In genomic region chr12:113980537-113981337, GRCh38 we compare ENCODE assay signal across 8 cellular contexts. TPM values are rescaled to one million over a fixed set of nuclear protein-coding genes. Genes with fewer than 3 reads are reported as not detected.
DNase-seq lines count a peak whose midpoint lies in the region; ATAC-seq, FAIRE-seq and TF ChIP-seq lines count a peak whose summit lies in the region.

No MANE protein-coding gene starts in this region.

- H3K27me3 Mint-ChIP-seq in GM23338 (ENCODE audit: insufficient read depth, low read depth, poor library complexity) (peaks cover 5% of the 10 kb centered on the region), natural killer cell (ENCODE audit: low read depth in 2 of 2) (peaks cover 7 to 23% of the 10 kb centered on the region in 2 donors)

- H3K36me3 ChIP-seq in GM23338 (ENCODE audit: insufficient read depth) (no peaks in the 10 kb centered on the region), esophagus muscularis mucosa (no peaks in the 10 kb centered on the region)

- H3K9me3 Mint-ChIP-seq in GM23338 (no peaks in the 10 kb centered on the region), natural killer cell (no peaks in the 10 kb centered on the region)

- TF ChIP-seq EP300 in esophagus muscularis mucosa (IDR thresholded peaks at IDR 0.05) = no peak

- no peaks in the 10 kb centered on the region for H3K36me3 Mint-ChIP-seq in GM23338 (ENCODE audit: low read depth)
- no peaks in the 10 kb centered on the region for H3K36me3 Mint-ChIP-seq in natural killer cell

- no peaks in the 10 kb centered on the region for H3K9me2 ChIP-seq in GM23338 (ENCODE audit: insufficient read depth)

- H3K4me2 ChIP-seq in GM23338 = no peak overlapping the region

- TF ChIP-seq CTCF in GM23338 (conservative IDR thresholded peaks at IDR 0.05; ENCODE audit: low read depth in 2 of 2) = peak; percentile 95 to 99
- peak; percentile 89 to 93 (median 90) for TF ChIP-seq CTCF in esophagus muscularis mucosa (IDR thresholded peaks at IDR 0.05)
- TF ChIP-seq CTCF in natural killer cell (IDR thresholded peaks at IDR 0.05) = peak; percentile 69

- no peaks in the 10 kb centered on the region for H3K79me2 ChIP-seq in GM23338 (replicated peaks; ENCODE audit: insufficient read depth)

- FAIRE-seq in TTC549 (lab: Jason Lieb, UNC) = peak; percentile 75

- H3K27ac Mint-ChIP-seq in GM23338 (no peak overlapping the region), natural killer cell (no peak overlapping the region)

- 20% methylated on average over 12 of the region's 12 CpGs for whole genome bisulfite sequencing in esophagus muscularis mucosa

- H3K4me1 ChIP-seq in GM23338 (ENCODE audit: insufficient read depth) (no peaks in the 10 kb centered on the region), esophagus muscularis mucosa (no peaks in the 10 kb centered on the region)

- intact Hi-C loops in esophagus muscularis mucosa (cut with DNase I) = loop anchor here (2.0 to 10.0 kb wide), 2 partner anchors 526 to 1934 kb away; no protein-coding TSS in a partner anchor
- intact Hi-C loops in natural killer cell (cut with micrococcal nuclease) = loop anchor here (5.0 kb wide), 1 partner anchor 1937 kb away; no protein-coding TSS in a partner anchor

- no peak overlapping the region for H2AFZ ChIP-seq in GM23338

- DNase-seq in CMK (ENCODE audit: low read depth) = peak; percentile 48
- DNase-seq in GM23338 (ENCODE audit: low spot score) = peak; percentile 88
- peak; percentile 69 for DNase-seq in NCI-H2029 treated with DMSO at 0.1 percent for 48 hours (lab: John Stamatoyannopoulos, UW)
- no peak for DNase-seq in esophagus muscularis mucosa (ENCODE audit: extremely low spot score)
- DNase-seq in natural killer cell = no peak

- H3K27ac ChIP-seq in GM23338 (ENCODE audit: low read depth) (no peak overlapping the region), esophagus muscularis mucosa (replicated peaks in 1 of 4) (no peak overlapping the region)

- no peak for TF ChIP-seq POLR2A in esophagus muscularis mucosa (IDR thresholded peaks at IDR 0.05; ENCODE audit: low read depth)

- no peaks in the 10 kb centered on the region for H4K20me1 ChIP-seq in GM23338 (replicated peaks; ENCODE audit: insufficient read depth)

- no peaks in the 10 kb centered on the region for H3K9me3 ChIP-seq in esophagus muscularis mucosa

- H3K27me3 ChIP-seq in GM23338 (ENCODE audit: insufficient read depth) (no peaks in the 10 kb centered on the region), esophagus muscularis mucosa (peaks cover 0 to 65% (median 5%) of the 10 kb centered on the region in 4 donors)

- H3F3A ChIP-seq in GM23338 (replicated peaks; ENCODE audit: low read depth) = no peaks in the 10 kb centered on the region

- H3K4me3 Mint-ChIP-seq in GM23338 (no peak overlapping the region), natural killer cell (no peak overlapping the region)

- H3K4me1 Mint-ChIP-seq in GM23338 (no peaks in the 10 kb centered on the region), natural killer cell (no peaks in the 10 kb centered on the region)

- no peak overlapping the region for H3K4me3 ChIP-seq in GM23338
- no peak overlapping the region for H3K4me3 ChIP-seq in esophagus muscularis mucosa

- ATAC-seq in GM23338 (peak; percentile 91), natural killer cell (peak in 1 of 3 donors; percentile 57), HG03354 (IDR thresholded peaks at IDR 0.05; ENCODE audit: poor library complexity, severe bottlenecking, unreplicated experiment) (no peak), HG02759 (IDR thresholded peaks at IDR 0.05; ENCODE audit: unreplicated experiment) (no peak)

TF ChIP-seq in GM23338, 12 proteins besides CTCF, POLR2A, EP300 and RAD21 (continues in another document):
- TF ChIP-seq EZH2phosphoT487 (IDR thresholded peaks at IDR 0.05; ENCODE audit: unreplicated experiment) = no peak
- no peak for TF ChIP-seq EZH2 (IDR thresholded peaks at IDR 0.05; ENCODE audit: low read depth, unreplicated experiment)
- no peak for TF ChIP-seq ZNF331 (CRISPR knock-in tag; IDR thresholded peaks at IDR 0.05; ENCODE audit: low read depth)
- no peak for TF ChIP-seq REST (IDR thresholded peaks at IDR 0.05; ENCODE audit: unreplicated experiment)
- TF ChIP-seq ZNF462 (CRISPR knock-in tag; IDR thresholded peaks at IDR 0.05) = no peak
- TF ChIP-seq CREB1 (CRISPR knock-in tag; IDR thresholded peaks at IDR 0.05; ENCODE audit: low read depth) = no peak
- no peak for TF ChIP-seq POLR2AphosphoS5 (IDR thresholded peaks at IDR 0.05; ENCODE audit: low read depth)

RNA-seq across cellular contexts. Expression of gene RBM19, which starts 14.6 kb away (rescaled TPM):
- 44.3 and 56.7 TPM in 2 replicates for total RNA-seq in GM23338 (2014; rRNA removed; shearing (Covaris generic))
- 40.1 and 43.4 TPM in 2 replicates for polyA plus RNA-seq in GM23338 (2016; fragmentation: Nextera tagmentation; extraction: Ambion mirVana)
- 10 to 100 TPM; 26.7 to 40.0 (median 27.4) TPM for total RNA-seq in esophagus muscularis mucosa
- total RNA-seq in natural killer cell = 10 to 100 TPM; 49.9 to 70.6 (median 60.9) TPM

Comparison
In these comparisons a context has a peak if more than half of its experiments do, and no peak if none do; other contexts are left out.
1. DNase-seq: peak in CMK (single experiment), GM23338 (single experiment) and NCI-H2029 treated with DMSO at 0.1 percent for 48 hours (single experiment); none in esophagus muscularis mucosa (single experiment) and natural killer cell (single experiment).
2. Peak in every context shown above with its lines, with median percentiles within 50 percentile points of each other: CTCF ChIP-seq.